ENCODE assay signal across 8 cellular contexts in genomic region chr2:12717988-12718661, GRCh38. TPM values are rescaled to one million over a fixed set of nuclear protein-coding genes. Genes with fewer than 3 reads are reported as not detected.
A peak's percentile ranks its signal among the peaks of the same experiment; 100 is the strongest.
DNase-seq lines count a peak whose midpoint lies in the region; ATAC-seq and TF ChIP-seq lines count a peak whose summit lies in the region.

No MANE protein-coding gene starts in this region.

- intact Hi-C loops in ovary (cut with DNase I) (loop anchor here (2.0 to 10.0 kb wide), 9 partner anchors 223 to 855 kb away; no protein-coding TSS in a partner anchor), posterior vena cava (cut with DNase I) (loop anchor here (5.0 to 10.0 kb wide), 4 partner anchors 183 to 853 kb away; no protein-coding TSS in a partner anchor)

- peaks cover 6% of the 10 kb centered on the region for H3K4me1 ChIP-seq in ovary (ENCODE audit: insufficient read depth)

- peak overlapping the region; percentile 61 for H3K27ac Mint-ChIP-seq in activated T-cell treated with anti-CD3 and anti-CD28 coated beads, Interleukin-2, amount 50 U/mL, for 72 hours

- peak overlapping the region; percentile 87 to 89 for H3K27ac ChIP-seq in ovary

- H3K9me3 ChIP-seq in ovary = no peaks in the 10 kb centered on the region

- peak; percentile 54 for DNase-seq in EL
- peak; percentile 49 for DNase-seq in NCI-H1105 (lab: John Stamatoyannopoulos, UW)
- peak; percentile 28 to 48 for DNase-seq in activated T-cell treated with anti-CD3 and anti-CD28 coated beads, Interleukin-2, amount 50 U/mL, for 72 hours
- peak; percentile 33 for DNase-seq in fibroblast of mammary gland (ENCODE audit: low read depth)
- peak; percentile 36 to 60 (median 55) for DNase-seq in ovary
- DNase-seq in NCI-H128 (lab: John Stamatoyannopoulos, UW; ENCODE audit: unreplicated experiment) = no peak
- no peak for DNase-seq in posterior vena cava (ENCODE audit: low spot score)

- no peak for TF ChIP-seq POLR2A in ovary (IDR thresholded peaks at IDR 0.05)

- ATAC-seq in activated T-cell treated with anti-CD3 and anti-CD28 coated beads, Interleukin-2, amount 50 U/mL, for 72 hours (replicated peaks in 1 of 2) = peak in 1 of 2 donors; percentile 14
- ATAC-seq in HG03469 (IDR thresholded peaks at IDR 0.05; ENCODE audit: unreplicated experiment) = no peak

- no peaks in the 10 kb centered on the region for H3K9me3 Mint-ChIP-seq in activated T-cell treated with anti-CD3 and anti-CD28 coated beads, Interleukin-2, amount 50 U/mL, for 72 hours

- H3K36me3 Mint-ChIP-seq in activated T-cell treated with anti-CD3 and anti-CD28 coated beads, Interleukin-2, amount 50 U/mL, for 72 hours (ENCODE audit: insufficient read depth in 2 of 2) = peaks cover 3 to 5% of the 10 kb centered on the region in 2 donors

- H3K4me3 Mint-ChIP-seq in activated T-cell treated with anti-CD3 and anti-CD28 coated beads, Interleukin-2, amount 50 U/mL, for 72 hours = peak overlapping the region; percentile 95 to 98

- 0 to 1% (median 0%) methylated on average over 50 of the region's 50 CpGs for WGBS in ovary, 3 donors

- no peak for TF ChIP-seq EP300 in ovary (IDR thresholded peaks at IDR 0.05)

- H3K4me1 Mint-ChIP-seq in activated T-cell treated with anti-CD3 and anti-CD28 coated beads, Interleukin-2, amount 50 U/mL, for 72 hours (ENCODE audit: low read depth) = peaks cover 69% of the 10 kb centered on the region

- no peak for TF ChIP-seq CTCF in fibroblast of mammary gland (conservative IDR thresholded peaks at IDR 0.05; ENCODE audit: control insufficient read depth, insufficient read depth, low read depth, low read length)
- no peak for TF ChIP-seq CTCF in ovary (IDR thresholded peaks at IDR 0.05)

- H3K4me3 ChIP-seq in fibroblast of mammary gland (ENCODE audit: control insufficient read depth, low read depth, low read length) (peak overlapping the region; percentile 90), ovary (peak overlapping the region; percentile 78)

- H3K36me3 ChIP-seq in ovary = no peaks in the 10 kb centered on the region

- peaks cover 15% of the 10 kb centered on the region for H3K27me3 Mint-ChIP-seq in activated T-cell treated with anti-CD3 and anti-CD28 coated beads, Interleukin-2, amount 50 U/mL, for 72 hours (ENCODE audit: low read depth)

- H3K27me3 ChIP-seq in ovary = no peaks in the 10 kb centered on the region

RNA-seq across cellular contexts. Expression of gene TRIB2, which starts 1.4 kb away (rescaled TPM):
- 1 to 10 TPM; 2.4 to 4.1 TPM for total RNA-seq in activated T-cell treated with anti-CD3 and anti-CD28 coated beads, Interleukin-2, amount 50 U/mL, for 72 hours
- total RNA-seq in ovary (100 to 1,000 TPM in 4 of 7 donors, 10 to 100 TPM in 3; 68.1 to 209 (median 103) TPM), posterior vena cava (10 to 100 TPM; 29.4 to 34.5 TPM)
- polyA plus RNA-seq in ovary = 10 to 100 TPM; 60.4 to 94.7 TPM

Comparison
In these comparisons a context has a peak if more than half of its experiments do, and no peak if none do; other contexts are left out.
1. DNase-seq: peak in EL (single experiment), NCI-H1105 (single experiment), activated T-cell treated with anti-CD3 and anti-CD28 coated beads, Interleukin-2, amount 50 U/mL, for 72 hours (2 of 2), fibroblast of mammary gland (single experiment) and ovary (5 of 5); none in NCI-H128 (single experiment) and posterior vena cava (single experiment).
2. RNA of gene TRIB2, which starts 1.4 kb away (total RNA-seq): 68.1 to 209 TPM in ovary and 29.4 to 34.5 TPM in posterior vena cava; 2.4 to 4.1 TPM in activated T-cell treated with anti-CD3 and anti-CD28 coated beads, Interleukin-2, amount 50 U/mL, for 72 hours; every median in the first group is over 4 times any median in the second.